In genomic region chr4:73055241-73055897, GRCh38 we compare ENCODE assay signal across 11 cellular contexts. TPM values are rescaled to one million over a fixed set of nuclear protein-coding genes. Genes with fewer than 3 reads are reported as not detected.
DNase-seq lines count a peak whose midpoint lies in the region; ATAC-seq and TF ChIP-seq lines count a peak whose summit lies in the region.
"Had no signal": no experiment of that assay in that cellular context is flagged by ENCODE, and none has a peak within 500 bp of the region (broad histone marks: within the 10 kb centered on the region; RNA-seq: fewer than 3 reads in every experiment).

No MANE protein-coding gene starts in this region.

- H3K4me3 Mint-ChIP-seq in WTC11 = no peak overlapping the region
- H3K4me3 Mint-ChIP-seq: immature natural killer cell had no signal

- H3K4me1 Mint-ChIP-seq in WTC11 = peaks cover 41% of the 10 kb centered on the region
- H3K4me1 Mint-ChIP-seq: immature natural killer cell had no signal

- CTCF ChIA-PET in WTC11 (lab: Charles Lee) = no interaction called here

- ATAC-seq in GM19324 (IDR thresholded peaks at IDR 0.05; ENCODE audit: low FRiP score, unreplicated experiment) (peak; percentile 93), HG02884 (IDR thresholded peaks at IDR 0.05; ENCODE audit: unreplicated experiment) (peak; percentile 95), WTC11 (no peak)

- peak; percentile 42 for DNase-seq in Ammon's horn (ENCODE audit: low spot score)
- DNase-seq in WTC11 (ENCODE audit: low spot score) = no peak
- no peak for DNase-seq in epidermal melanocyte (ENCODE audit: insufficient read length, low spot score)
- DNase-seq in A172 (ENCODE audit: low spot score) = no peak
- DNase-seq in anterior cingulate cortex (lab: John Stamatoyannopoulos, UW) = no peak
- DNase-seq in stimulated activated CD4-positive, alpha-beta T cell treated with anti-CD3 and anti-CD28 coated beads, Interleukin-2, amount 100 ng/mL, for 48 hours = no peak
- DNase-seq: dermis blood vessel endothelial cell; immature natural killer cell; stimulated activated CD8-positive, alpha-beta memory T cell treated with anti-CD3 and anti-CD28 coated beads, Interleukin-4, amount 100 ng/mL, for 48 hours had no signal

- peaks cover 29% of the 10 kb centered on the region for H3K36me3 Mint-ChIP-seq in WTC11

- H3K27me3 Mint-ChIP-seq in WTC11 (ENCODE audit: low read depth) = no peaks in the 10 kb centered on the region

- POLR2A ChIA-PET in WTC11 (lab: Charles Lee) = no interaction called here

- peak overlapping the region; percentile 88 for H3K27ac Mint-ChIP-seq in WTC11

- no peak for TF ChIP-seq CTCF in WTC11 (IDR thresholded peaks at IDR 0.05)

- no peaks in the 10 kb centered on the region for H3K9me3 Mint-ChIP-seq in WTC11
- H3K9me3 Mint-ChIP-seq: immature natural killer cell had no signal

TF ChIP-seq in WTC11, 78 proteins besides CTCF, POLR2A, EP300 and RAD21:
- TF ChIP-seq AR (CRISPR knock-in tag; IDR thresholded peaks at IDR 0.05) = no peak
- no peak for TF ChIP-seq SMAD3 (CRISPR knock-in tag; IDR thresholded peaks at IDR 0.05; ENCODE audit: borderline replicate concordance)
- no peak for TF ChIP-seq HMGXB4 (CRISPR knock-in tag; IDR thresholded peaks at IDR 0.05)
- no peak for TF ChIP-seq JUN (CRISPR knock-in tag; IDR thresholded peaks at IDR 0.05)
- TF ChIP-seq USF1 (CRISPR knock-in tag; IDR thresholded peaks at IDR 0.05) = no peak
- TF ChIP-seq TEAD4 (CRISPR knock-in tag; IDR thresholded peaks at IDR 0.05) = no peak
- TF ChIP-seq NFATC4 (CRISPR knock-in tag; IDR thresholded peaks at IDR 0.05) = no peak
- no peak for TF ChIP-seq CREB1 (CRISPR knock-in tag; IDR thresholded peaks at IDR 0.05)
- TF ChIP-seq NR3C1 (CRISPR knock-in tag; conservative IDR thresholded peaks at IDR 0.05; ENCODE audit: low read depth) = no peak
- no peak for TF ChIP-seq FOXK1 (CRISPR knock-in tag; IDR thresholded peaks at IDR 0.05)

RNA-seq across cellular contexts. Expression of gene COX18, which starts 14.1 kb away (rescaled TPM):
- total RNA-seq in WTC11 (2021) = 26.9 to 28.9 TPM (median 28.3 TPM) in 3 replicates
- 21.8 and 22.8 TPM in 2 replicates for total RNA-seq in A172 (2014; rRNA removed; shearing (Covaris generic))
